1 cellular context compared by ENCODE assay signal in genomic region chr22:17774206-17774927, GRCh38.
TF ChIP-seq lines count a peak whose summit lies in the region.

Gene BID, minus strand, starts transcription at chr22:17774469. Its CDS starts 24,353 bp downstream, at chr22:17750116.

TF ChIP-seq in K562, 482 proteins besides CTCF, POLR2A, EP300 and RAD21 (continued from another document and continues in another):
- TF ChIP-seq ZNF395 (CRISPR knock-in tag; IDR thresholded peaks at IDR 0.05): no peak; the same call in 1 of the 2 replicates
- TF ChIP-seq ZNF717 (CRISPR knock-in tag; IDR thresholded peaks at IDR 0.05): no peak
- no peak for TF ChIP-seq EWSR1 (IDR thresholded peaks at IDR 0.05; ENCODE audit: borderline replicate concordance, low read depth, partially characterized antibody)
- no peak for TF ChIP-seq E2F3 (CRISPR knock-in tag; IDR thresholded peaks at IDR 0.05)
- TF ChIP-seq ZNF778 (CRISPR knock-in tag; IDR thresholded peaks at IDR 0.05): no peak
- no peak for TF ChIP-seq FIP1L1 (IDR thresholded peaks at IDR 0.05; ENCODE audit: low read depth, low read length, poor library complexity, severe bottlenecking)
- TF ChIP-seq ATF7 (IDR thresholded peaks at IDR 0.05): no peak
- no peak for TF ChIP-seq PHB (CRISPR knock-in tag; IDR thresholded peaks at IDR 0.05)
- TF ChIP-seq PHTF2 (CRISPR knock-in tag; IDR thresholded peaks at IDR 0.05): no peak
- no peak for TF ChIP-seq ZNF280B (CRISPR knock-in tag; IDR thresholded peaks at IDR 0.05)
- TF ChIP-seq ZKSCAN1 (IDR thresholded peaks at IDR 0.05; ENCODE audit: low read depth, low read length): no peak
- TF ChIP-seq ZNF436 (CRISPR knock-in tag; IDR thresholded peaks at IDR 0.05): no peak
- no peak for TF ChIP-seq TFAM (CRISPR knock-in tag; conservative IDR thresholded peaks at IDR 0.05)
- no peak for TF ChIP-seq CREB3 (tag; conservative IDR thresholded peaks at IDR 0.05; ENCODE audit: low read depth)
- no peak for TF ChIP-seq FOS (IDR thresholded peaks at IDR 0.05; ENCODE audit: extremely low read depth, insufficient read length)
- no peak for TF ChIP-seq SMAD3 (CRISPR knock-in tag; conservative IDR thresholded peaks at IDR 0.05)
- TF ChIP-seq ZNF639 (CRISPR knock-in tag; conservative IDR thresholded peaks at IDR 0.05 in 1 of 2, IDR thresholded peaks at IDR 0.05 in 1 of 2): 0 out of 4 replicates have a peak, but pooled peaks of 1 of the 2 experiments have one; percentile 26
- TF ChIP-seq MYBL2 (IDR thresholded peaks at IDR 0.05; ENCODE audit: low read depth): no peak
- TF ChIP-seq MYBL2 (CRISPR knock-in tag; IDR thresholded peaks at IDR 0.05; ENCODE audit: borderline replicate concordance): no peak
- no peak for TF ChIP-seq MYNN (IDR thresholded peaks at IDR 0.05)
- no peak for TF ChIP-seq MYNN (CRISPR knock-in tag; IDR thresholded peaks at IDR 0.05)
- TF ChIP-seq AFF1 (IDR thresholded peaks at IDR 0.05; ENCODE audit: low read depth in 1 of 2, partially characterized antibody in 2 of 2): no peak
- peak; percentile 19 for TF ChIP-seq CCNT2 (IDR thresholded peaks at IDR 0.05; ENCODE audit: borderline replicate concordance, extremely low read depth, insufficient read length, low read depth, low read length)
- no peak for TF ChIP-seq NR4A1 (CRISPR knock-in tag; IDR thresholded peaks at IDR 0.05)
- TF ChIP-seq NR4A1 (tag; IDR thresholded peaks at IDR 0.05): no peak
- TF ChIP-seq ZNF780A (CRISPR knock-in tag; IDR thresholded peaks at IDR 0.05): no peak
- TF ChIP-seq KLF16 (IDR thresholded peaks at IDR 0.05): no peak
- TF ChIP-seq CSDE1 (IDR thresholded peaks at IDR 0.05): no peak
- no peak for TF ChIP-seq ZNF175 (CRISPR knock-in tag; IDR thresholded peaks at IDR 0.05; ENCODE audit: low read depth)
- no peak for TF ChIP-seq HLTF (IDR thresholded peaks at IDR 0.05)
- TF ChIP-seq EHMT2 (IDR thresholded peaks at IDR 0.05): no peak
- no peak for TF ChIP-seq POU5F1 (IDR thresholded peaks at IDR 0.05; ENCODE audit: borderline replicate concordance, low read depth, low read length, partially characterized antibody)
- no peak for TF ChIP-seq NCOA1 (IDR thresholded peaks at IDR 0.05; ENCODE audit: low read depth)
- no peak for TF ChIP-seq BCL6 (CRISPR knock-in tag; IDR thresholded peaks at IDR 0.05)
- no peak for TF ChIP-seq SFPQ (IDR thresholded peaks at IDR 0.05; ENCODE audit: low read depth, low read length)
- no peak for TF ChIP-seq GTF2B (IDR thresholded peaks at IDR 0.05; ENCODE audit: extremely low read depth, insufficient read length)
- no peak for TF ChIP-seq FOXM1 (IDR thresholded peaks at IDR 0.05; ENCODE audit: low read depth)
- no peak for TF ChIP-seq FOXM1 (CRISPR knock-in tag; IDR thresholded peaks at IDR 0.05; ENCODE audit: low read depth)
- TF ChIP-seq ZFX (CRISPR knock-in tag; IDR thresholded peaks at IDR 0.05): no peak; the same call in 1 of the 2 replicates
- no peak for TF ChIP-seq SRSF9 (IDR thresholded peaks at IDR 0.05; ENCODE audit: borderline replicate concordance, low read depth, low read length)
- TF ChIP-seq ZBTB17 (CRISPR knock-in tag; IDR thresholded peaks at IDR 0.05): no peak
- no peak for TF ChIP-seq ZNF695 (CRISPR knock-in tag; IDR thresholded peaks at IDR 0.05)
- no peak for TF ChIP-seq PML (IDR thresholded peaks at IDR 0.05; ENCODE audit: low read length)
- TF ChIP-seq TCF7 (IDR thresholded peaks at IDR 0.05; ENCODE audit: borderline replicate concordance): no peak
- TF ChIP-seq ZBTB11 (CRISPR knock-in tag; IDR thresholded peaks at IDR 0.05): no peak
- no peak for TF ChIP-seq MCM5 (IDR thresholded peaks at IDR 0.05; ENCODE audit: low read depth)
- TF ChIP-seq KLF1 (tag; IDR thresholded peaks at IDR 0.05): no peak
- no peak for TF ChIP-seq CREB5 (CRISPR knock-in tag; IDR thresholded peaks at IDR 0.05)
- TF ChIP-seq RBFOX2 (IDR thresholded peaks at IDR 0.05; ENCODE audit: low read depth, low read length): peak; percentile 65
- TF ChIP-seq SMAD4 (CRISPR knock-in tag; conservative IDR thresholded peaks at IDR 0.05): no peak
- TF ChIP-seq POLR2B (IDR thresholded peaks at IDR 0.05; ENCODE audit: low read depth, partially characterized antibody): no peak
- TF ChIP-seq MLLT1 (IDR thresholded peaks at IDR 0.05): no peak
- TF ChIP-seq BRF1 (IDR thresholded peaks at IDR 0.05; ENCODE audit: borderline replicate concordance, extremely low read depth, insufficient read length): no peak
